20 cellular contexts compared by ENCODE assay signal in the genomic region with DNA sequence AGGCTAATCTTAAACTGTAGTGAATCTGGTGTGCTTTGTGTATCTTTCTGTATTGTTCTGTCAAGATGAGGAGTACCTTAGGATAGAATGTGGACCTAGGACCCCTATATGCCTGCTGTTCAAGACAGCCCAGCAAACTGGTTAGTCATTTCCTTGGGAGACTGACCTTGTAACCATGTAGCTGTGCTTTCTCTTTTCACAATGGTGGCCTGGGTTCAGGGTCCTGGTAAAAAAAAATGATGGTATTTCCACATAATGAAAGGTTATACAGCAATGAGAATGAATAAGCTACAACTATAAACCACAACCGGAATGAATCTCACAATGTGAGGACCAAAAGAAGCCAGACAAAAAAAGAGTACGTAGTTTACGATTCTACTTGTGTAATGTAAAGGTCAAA. TPM values are rescaled to one million over a fixed set of nuclear protein-coding genes. Genes with fewer than 3 reads are reported as not detected.
DNase-seq lines count a peak whose midpoint lies in the region; ATAC-seq and TF ChIP-seq lines count a peak whose summit lies in the region.
"Had no signal": no experiment of that assay in that cellular context is flagged by ENCODE, and none has a peak within 500 bp of the region (broad histone marks: within the 10 kb centered on the region; RNA-seq: fewer than 3 reads in every experiment).

No MANE protein-coding gene starts in this region.

- H3K79me2 ChIP-seq in OCI-LY7 (ENCODE audit: insufficient read depth, low read depth, low read length), result no peaks in the 10 kb centered on the region

- no peak for ATAC-seq in IMR-90 (ENCODE audit: low read depth)
- ATAC-seq: Right ventricle myocardium inferior had no signal

- no peaks in the 10 kb centered on the region for H3K36me3 ChIP-seq in IMR-90 (ENCODE audit: control insufficient read depth, insufficient read depth, low read length)
- H3K36me3 ChIP-seq in spleen, result no peaks in the 10 kb centered on the region
- no peaks in the 10 kb centered on the region for H3K36me3 ChIP-seq in OCI-LY7 (ENCODE audit: insufficient read depth, low read length)
- no peaks in the 10 kb centered on the region for H3K36me3 ChIP-seq in effector memory CD4-positive, alpha-beta T cell (ENCODE audit: control insufficient read depth, insufficient read depth, low read length)
- H3K36me3 ChIP-seq: Peyer's patch, SJSA1 had no signal

- H3K27me3 ChIP-seq in IMR-90 (ENCODE audit: control insufficient read depth, insufficient read depth, low read length) (no peaks in the 10 kb centered on the region), spleen (replicated peaks in 1 of 7) (no peaks in the 10 kb centered on the region)
- H3K27me3 ChIP-seq in effector memory CD4-positive, alpha-beta T cell (replicated peaks; ENCODE audit: control insufficient read depth, insufficient read depth, low read length, poor library complexity, severe bottlenecking), result no peaks in the 10 kb centered on the region
- H3K27me3 ChIP-seq: Peyer's patch, SJSA1 had no signal

- no peak overlapping the region for H3K4ac ChIP-seq in IMR-90 (ENCODE audit: low read depth, low read length)

- H4K91ac ChIP-seq in IMR-90 (ENCODE audit: insufficient read depth, low read depth, low read length), result no peak overlapping the region

- H3K4me1 ChIP-seq in IMR-90 (ENCODE audit: control insufficient read depth, insufficient read depth, low read length) (peaks cover 4% of the 10 kb centered on the region), spleen (peaks cover 0 to 14% (median 2%) of the 10 kb centered on the region in 6 donors), OCI-LY7 (ENCODE audit: insufficient read depth, low read length, poor library complexity, severe bottlenecking) (no peaks in the 10 kb centered on the region)
- no peaks in the 10 kb centered on the region for H3K4me1 ChIP-seq in effector memory CD4-positive, alpha-beta T cell (ENCODE audit: control insufficient read depth, insufficient read depth, low read length, poor library complexity, severe bottlenecking)

- H3K27ac ChIP-seq in IMR-90 (ENCODE audit: insufficient read depth, low read length) (no peak overlapping the region), spleen (peak overlapping the region in 5 of 8 donors; percentile 3 to 61 (median 20)), OCI-LY7 (ENCODE audit: low read depth, low read length, poor library complexity, severe bottlenecking) (no peak overlapping the region)
- H3K27ac ChIP-seq in effector memory CD4-positive, alpha-beta T cell (ENCODE audit: insufficient read depth, low read length, poor library complexity, severe bottlenecking), result no peak overlapping the region
- H3K27ac ChIP-seq: Peyer's patch, SJSA1 had no signal

- TF ChIP-seq RAD21 in IMR-90 (IDR thresholded peaks at IDR 0.05; ENCODE audit: low read length), result no peak

- H3K9ac ChIP-seq in IMR-90 (ENCODE audit: low read depth, low read length), result no peak overlapping the region

- intact Hi-C loops in IMR-90 (cut with micrococcal nuclease) (no loop called here), spleen (cut with DNase I; ENCODE audit: low total_unique reads) (no loop called here), OCI-LY7 (cut with micrococcal nuclease; ENCODE audit: unreplicated experiment) (no loop called here)

- no peaks in the 10 kb centered on the region for H3K79me1 ChIP-seq in IMR-90 (ENCODE audit: low read depth in 1 of 2, low read length in 2 of 2)

- CTCF ChIA-PET in IMR-90 (lab: Yijun Ruan, JAX) (interaction anchor here (0.6 kb wide), 1 partner anchor 180 kb away, joined by 7 read pairs; no protein-coding TSS in a partner anchor), OCI-LY7 (lab: Charles Lee; ENCODE audit: unreplicated experiment) (no interaction called here)

- TF ChIP-seq POLR2A in IMR-90 (IDR thresholded peaks at IDR 0.05; ENCODE audit: low read depth, low read length) (no peak), spleen (IDR thresholded peaks at IDR 0.05) (no peak)

- H3K4me2 ChIP-seq in IMR-90 (ENCODE audit: low read depth, low read length), result no peak overlapping the region
- H3K4me2 ChIP-seq in OCI-LY7 (ENCODE audit: low read length), result no peak overlapping the region

- no peak overlapping the region for H3K56ac ChIP-seq in IMR-90 (ENCODE audit: extremely low read depth, insufficient read depth, low read length)

- BruUV-seq in IMR-90 (replicated peaks; lab: Mats Ljungman, UMichigan) (no TSS peak), OCI-LY7 (replicated peaks; lab: Mats Ljungman, UMichigan) (no TSS peak)

- H2BK5ac ChIP-seq in IMR-90 (ENCODE audit: low read depth, low read length, poor library complexity, severe bottlenecking), result no peak overlapping the region

- no peak overlapping the region for H3K18ac ChIP-seq in IMR-90 (ENCODE audit: low read depth, low read length)

- H2AK9ac ChIP-seq in IMR-90 (replicated peaks; ENCODE audit: low read depth, low read length, poor library complexity), result no peak overlapping the region

- dilution Hi-C loops in IMR-90 (cut with HindIII; ENCODE audit: low sequenced_read_pairs, unreplicated experiment), result no loop called here

- no peak overlapping the region for H2BK120ac ChIP-seq in IMR-90 (ENCODE audit: low read depth, low read length)

- H3K9me1 ChIP-seq in IMR-90 (ENCODE audit: insufficient read depth, low read length), result no peaks in the 10 kb centered on the region

- no peak overlapping the region for H3K14ac ChIP-seq in IMR-90 (replicated peaks; ENCODE audit: low read depth, low read length)

- POLR2A ChIA-PET in IMR-90 (lab: Charles Lee; ENCODE audit: unreplicated experiment) (no interaction called here), OCI-LY7 (lab: Charles Lee) (no interaction called here)

- no peak overlapping the region for H2AK5ac ChIP-seq in IMR-90 (ENCODE audit: low read depth, low read length)

- H3K9me2 ChIP-seq in OCI-LY7 (ENCODE audit: insufficient read depth, low read length), result no peaks in the 10 kb centered on the region

- no peak for TF ChIP-seq CTCF in IMR-90 (conservative IDR thresholded peaks at IDR 0.05; ENCODE audit: low read depth, low read length)
- no peak for TF ChIP-seq CTCF in astrocyte of the spinal cord (IDR thresholded peaks at IDR 0.05; ENCODE audit: low read depth, low read length)
- TF ChIP-seq CTCF in fibroblast of pulmonary artery (IDR thresholded peaks at IDR 0.05; ENCODE audit: low read length, missing control alignments), result no peak
- TF ChIP-seq CTCF in spleen (IDR thresholded peaks at IDR 0.05 in 8 of 11, conservative IDR thresholded peaks at IDR 0.05 in 3 of 11), result no peak
- no peak for TF ChIP-seq CTCF in OCI-LY7 (conservative IDR thresholded peaks at IDR 0.05; ENCODE audit: low read length)

- no peak overlapping the region for H3K23ac ChIP-seq in IMR-90 (ENCODE audit: low read depth, low read length)

- H4K20me1 ChIP-seq in IMR-90 (ENCODE audit: insufficient read depth, low read length) (no peaks in the 10 kb centered on the region), OCI-LY7 (ENCODE audit: insufficient read depth, low read length) (no peaks in the 10 kb centered on the region)

- H3K9me3 ChIP-seq in IMR-90 (ENCODE audit: control insufficient read depth, insufficient read depth, low read length) (no peaks in the 10 kb centered on the region), spleen (no peaks in the 10 kb centered on the region), OCI-LY7 (ENCODE audit: low read length) (no peaks in the 10 kb centered on the region)
- no peaks in the 10 kb centered on the region for H3K9me3 ChIP-seq in effector memory CD4-positive, alpha-beta T cell (ENCODE audit: control insufficient read depth, low read length)
- H3K9me3 ChIP-seq: Peyer's patch, SJSA1 had no signal

- no peak overlapping the region for H2BK15ac ChIP-seq in IMR-90 (ENCODE audit: low read depth, low read length)

- in situ Hi-C loops in IMR-90 (cut with MboI; ENCODE audit: low sequenced_read_pairs), result no loop called here
- in situ Hi-C loops in astrocyte of the spinal cord (cut with HindIII; ENCODE audit: low sequenced_read_pairs), result no loop called here

- H4K8ac ChIP-seq in IMR-90 (ENCODE audit: low read depth in 2 of 2, low read length in 2 of 2), result no peak overlapping the region

- no peak overlapping the region for H2BK20ac ChIP-seq in IMR-90 (ENCODE audit: low read depth, low read length)

- H3K4me3 ChIP-seq in IMR-90 (ENCODE audit: insufficient read depth, low read depth, low read length) (no peak overlapping the region), astrocyte of the spinal cord (ENCODE audit: low read depth, low read length) (no peak overlapping the region), fibroblast of pulmonary artery (replicated peaks; ENCODE audit: low read depth, low read length) (no peak overlapping the region), spleen (no peak overlapping the region), OCI-LY7 (ENCODE audit: low read depth, low read length, poor library complexity, severe bottlenecking) (no peak overlapping the region)
- H3K4me3 ChIP-seq in effector memory CD4-positive, alpha-beta T cell (ENCODE audit: insufficient read depth, low read depth, low read length, poor library complexity, severe bottlenecking), result no peak overlapping the region
- H3K4me3 ChIP-seq: Peyer's patch, SJSA1 had no signal

- H4K5ac ChIP-seq in IMR-90 (ENCODE audit: low read depth, low read length), result no peak overlapping the region

- DNase-seq in IMR-90 (peak; percentile 20), astrocyte of the spinal cord (ENCODE audit: low read depth, low spot score) (peak; percentile 71), fibroblast of pulmonary artery (ENCODE audit: low read depth) (peak; percentile 79), spleen (no peak), OCI-LY7 (ENCODE audit: low spot score) (no peak), hepatic stellate cell (ENCODE audit: low spot score) (no peak)
- no peak for DNase-seq in effector memory CD4-positive, alpha-beta T cell
- DNase-seq: DMS53; GF-D8; KG1; NCI-H1092 treated with DMSO at 0.1 percent for 48 hours; NCI-H1436 treated with DMSO at 0.1 percent for 48 hours; NCI-H1930; NCI-H2227 treated with DMSO at 0.1 percent for 48 hours; NCI-H510A treated with DMSO at 0.1 percent for 48 hours; NCI-H774; NK-92 treated with Interleukin-12 subunit alpha and Interleukin-12 subunit beta, amount 100 ng/mL, for 24 hours; Peyer's patch had no signal

- no CpG with 5 or more reads among the region's 3 CpGs for WGBS in IMR-90 (ENCODE audit: extremely low coverage in 2 of 2, insufficient read length in 1 of 2), 2 experiments
- 66 to 82% (median 77%) methylated on average over 3 of the region's 3 CpGs for WGBS in spleen, 5 donors

- H2AFZ ChIP-seq in IMR-90 (replicated peaks; ENCODE audit: low read length, poor library complexity), result no peak overlapping the region
- no peak overlapping the region for H2AFZ ChIP-seq in OCI-LY7 (ENCODE audit: low read length)

TF ChIP-seq in IMR-90, 13 proteins besides CTCF, POLR2A, EP300 and RAD21 (continues in another document):
- TF ChIP-seq NFE2L2 (IDR thresholded peaks at IDR 0.05; ENCODE audit: low read depth, low read length), result no peak
- TF ChIP-seq RCOR1 (IDR thresholded peaks at IDR 0.05; ENCODE audit: insufficient replicate concordance, low read length), result no peak
- no peak for TF ChIP-seq MXI1 (IDR thresholded peaks at IDR 0.05; ENCODE audit: borderline replicate concordance, low read depth, low read length)

RNA-seq across cellular contexts. Expression of a gene that starts 36.4 kb away (rescaled TPM):
- total RNA-seq in IMR-90 (2012; rRNA removed), result 9.4 and 12.4 TPM in 2 replicates
- 4.7 and 5.6 TPM in 2 replicates for polyA plus RNA-seq in IMR-90 (2012; rRNA removed)
- 2.2 and 3.6 TPM in 2 replicates for polyA plus RNA-seq in IMR-90 (2012; cell fraction: cytosol; rRNA removed)
- 0.47 and 2.2 TPM in 2 replicates for polyA plus RNA-seq in IMR-90 (2012; cell fraction: nucleus; rRNA removed; ENCODE audit: low replicate concordance)
- 1 to 10 TPM; 4.0 to 9.5 (median 7.3) TPM for total RNA-seq in spleen
- polyA plus RNA-seq in spleen, result under 1 TPM; 0.46 to 0.70 (median 0.48) TPM
- total RNA-seq in OCI-LY7 (2014; rRNA removed; shearing (Covaris generic)), result not detected in 2 replicates
- not detected in 2 replicates for total RNA-seq in OCI-LY7 (2022)

Comparison
In these comparisons a context has a peak if more than half of its experiments do, and no peak if none do; other contexts are left out.
1. DNase-seq: peak in IMR-90 (single experiment), astrocyte of the spinal cord (single experiment) and fibroblast of pulmonary artery (single experiment); none in spleen (single experiment), OCI-LY7 (single experiment), effector memory CD4-positive, alpha-beta T cell (0 of 3) and hepatic stellate cell (single experiment).
2. H3K27ac ChIP-seq: peak in spleen (5 of 8); none in IMR-90 (single experiment), OCI-LY7 (single experiment) and effector memory CD4-positive, alpha-beta T cell (single experiment).
3. RNA of a gene that starts 36.4 kb away (total RNA-seq): 9.4 to 12.4 TPM in IMR-90 and 4.0 to 9.5 TPM in spleen; not detected in OCI-LY7; every median in the first group is over 4 times any median in the second.